ENCODE assay signal across 9 cellular contexts in the genomic region with DNA sequence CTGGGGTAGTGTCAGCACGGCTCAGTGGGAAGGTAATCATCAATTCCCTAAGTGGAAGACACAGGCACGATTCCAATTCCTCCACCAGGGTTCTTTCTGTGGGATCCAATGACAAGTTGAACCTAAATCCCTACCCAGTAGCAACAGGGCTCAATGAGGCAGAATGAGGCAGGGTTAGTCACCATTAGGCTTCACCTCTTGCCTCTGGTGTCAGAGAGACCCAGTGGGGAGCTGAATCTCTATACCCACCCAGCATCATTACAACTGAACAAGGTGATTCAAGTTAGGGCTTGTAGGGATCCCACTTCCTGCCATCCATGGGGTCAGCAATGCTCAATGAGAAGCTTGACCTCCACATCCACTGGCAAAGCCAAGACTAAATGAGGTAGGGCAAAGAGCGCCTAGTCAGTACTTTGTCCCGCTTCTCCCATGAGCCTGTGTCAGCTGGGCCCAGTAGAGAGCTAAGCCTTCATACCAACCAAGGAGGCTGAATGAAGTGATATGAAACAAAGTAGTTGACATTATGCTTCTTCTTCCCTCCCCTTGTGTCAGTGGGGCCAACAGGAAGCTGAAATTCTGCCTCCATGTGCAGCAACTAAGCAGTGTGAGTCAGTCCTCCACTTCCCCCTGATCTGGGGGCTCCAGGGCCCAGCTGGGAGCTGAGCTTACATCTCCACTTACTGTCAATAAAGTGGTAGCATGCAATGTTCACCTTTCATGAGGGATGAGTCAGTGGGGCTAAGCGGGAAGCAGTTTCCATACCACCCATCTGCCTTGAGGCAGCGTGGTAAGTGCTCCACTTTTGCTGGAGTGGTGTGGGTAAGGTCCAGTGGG. TPM values are rescaled to one million over a fixed set of nuclear protein-coding genes. Genes with fewer than 3 reads are reported as not detected.
DNase-seq lines count a peak whose midpoint lies in the region; ATAC-seq lines count a peak whose summit lies in the region.
"Had no signal": no experiment of that assay in that cellular context is flagged by ENCODE, and none has a peak within 500 bp of the region (broad histone marks: within the 10 kb centered on the region; RNA-seq: fewer than 3 reads in every experiment).

No MANE protein-coding gene starts in this region.

- CTCF ChIA-PET in activated CD4-positive, alpha-beta T cell treated with anti-CD3 and anti-CD28 coated beads, Interleukin-2, amount 10 ng/mL, durations not matched to agents 7 days and 5 days (lab: Charles Lee): interaction anchor here (0.9 kb wide), 1 partner anchor 17 kb away, joined by 4 read pairs; no protein-coding TSS in a partner anchor

- peaks cover 11% of the 10 kb centered on the region for H3K4me1 Mint-ChIP-seq in activated CD4-positive, alpha-beta T cell treated with anti-CD3 and anti-CD28 coated beads, Interleukin-2, amount 10 ng/mL, durations not matched to agents 7 days and 5 days
- H3K4me1 Mint-ChIP-seq in stimulated activated naive B cell treated with anti-CD40 and anti-IgM and Interleukin-4, amounts not matched to agents 10 μg/mL and 1 μg/mL and 100 μg/mL, for 72 hours: peaks cover 0 to 2% of the 10 kb centered on the region in 2 donors

- no peaks in the 10 kb centered on the region for H3K9me3 Mint-ChIP-seq in activated CD4-positive, alpha-beta T cell treated with anti-CD3 and anti-CD28 coated beads, Interleukin-2, amount 10 ng/mL, durations not matched to agents 7 days and 5 days
- no peaks in the 10 kb centered on the region for H3K9me3 Mint-ChIP-seq in stimulated activated naive B cell treated with anti-CD40 and anti-IgM and Interleukin-4, amounts not matched to agents 10 μg/mL and 1 μg/mL and 100 μg/mL, for 72 hours

- no peaks in the 10 kb centered on the region for H3K36me3 Mint-ChIP-seq in activated CD4-positive, alpha-beta T cell treated with anti-CD3 and anti-CD28 coated beads, Interleukin-2, amount 10 ng/mL, durations not matched to agents 7 days and 5 days (ENCODE audit: low read depth)
- H3K36me3 Mint-ChIP-seq in stimulated activated naive B cell treated with anti-CD40 and anti-IgM and Interleukin-4, amounts not matched to agents 10 μg/mL and 1 μg/mL and 100 μg/mL, for 72 hours: no peaks in the 10 kb centered on the region

- H3K27me3 Mint-ChIP-seq in activated CD4-positive, alpha-beta T cell treated with anti-CD3 and anti-CD28 coated beads, Interleukin-2, amount 10 ng/mL, durations not matched to agents 7 days and 5 days: no peaks in the 10 kb centered on the region
- peaks cover 0 to 6% of the 10 kb centered on the region in 2 donors for H3K27me3 Mint-ChIP-seq in stimulated activated naive B cell treated with anti-CD40 and anti-IgM and Interleukin-4, amounts not matched to agents 10 μg/mL and 1 μg/mL and 100 μg/mL, for 72 hours

- ATAC-seq in stimulated activated naive B cell treated with anti-CD40 and anti-IgM and Interleukin-4, amounts not matched to agents 10 μg/mL and 1 μg/mL and 100 μg/mL, for 72 hours (replicated peaks): peak; percentile 38 to 43
- ATAC-seq in GM18868 (IDR thresholded peaks at IDR 0.05; ENCODE audit: unreplicated experiment): no peak
- no peak for ATAC-seq in GM19455 (IDR thresholded peaks at IDR 0.05; ENCODE audit: unreplicated experiment)
- no peak for ATAC-seq in GM18511 (IDR thresholded peaks at IDR 0.05; ENCODE audit: unreplicated experiment)
- ATAC-seq: left cardiac atrium had no signal

- peak overlapping the region; percentile 72 for H3K27ac Mint-ChIP-seq in activated CD4-positive, alpha-beta T cell treated with anti-CD3 and anti-CD28 coated beads, Interleukin-2, amount 10 ng/mL, durations not matched to agents 7 days and 5 days
- no peak overlapping the region for H3K27ac Mint-ChIP-seq in stimulated activated naive B cell treated with anti-CD40 and anti-IgM and Interleukin-4, amounts not matched to agents 10 μg/mL and 1 μg/mL and 100 μg/mL, for 72 hours

- peak overlapping the region; percentile 65 for H3K4me3 Mint-ChIP-seq in activated CD4-positive, alpha-beta T cell treated with anti-CD3 and anti-CD28 coated beads, Interleukin-2, amount 10 ng/mL, durations not matched to agents 7 days and 5 days
- peak overlapping the region in 1 of 2 donors; percentile 48 for H3K4me3 Mint-ChIP-seq in stimulated activated naive B cell treated with anti-CD40 and anti-IgM and Interleukin-4, amounts not matched to agents 10 μg/mL and 1 μg/mL and 100 μg/mL, for 72 hours

- POLR2A ChIA-PET in activated CD4-positive, alpha-beta T cell treated with anti-CD3 and anti-CD28 coated beads, Interleukin-2, amount 10 ng/mL, durations not matched to agents 7 days and 5 days (lab: Charles Lee): no interaction called here

- DNase-seq in activated T-cell treated with anti-CD3 and anti-CD28 coated beads for 24 hours (ENCODE audit: low read depth): peak; percentile 4
- no peak for DNase-seq in activated T-cell treated with anti-CD3 and anti-CD28 coated beads, Interleukin-2, amount 50 U/mL, for 1 hour
- no peak for DNase-seq in activated CD4-positive, alpha-beta T cell treated with anti-CD3 and anti-CD28 coated beads, Interleukin-2, amount 10 ng/mL, durations not matched to agents 7 days and 5 days
- DNase-seq in fibroblast of the conjunctiva (ENCODE audit: low read depth): peak; percentile 16
- DNase-seq in stimulated activated naive B cell treated with anti-CD40 and anti-IgM and Interleukin-4, amounts not matched to agents 10 μg/mL and 1 μg/mL and 100 μg/mL, for 72 hours: no peak
- DNase-seq: left cardiac atrium had no signal

RNA-seq across cellular contexts. Expression of a gene that starts 36.4 kb away (rescaled TPM):
- total RNA-seq in activated CD4-positive, alpha-beta T cell treated with anti-CD3 and anti-CD28 coated beads, Interleukin-2, amount 10 ng/mL, durations not matched to agents 7 days and 5 days: 10 to 100 TPM; 12.8 to 14.5 TPM

RNA-seq across cellular contexts. Expression of a gene that starts 51.2 kb away (rescaled TPM):
- 1 to 10 TPM; 1.9 to 3.1 TPM for total RNA-seq in activated CD4-positive, alpha-beta T cell treated with anti-CD3 and anti-CD28 coated beads, Interleukin-2, amount 10 ng/mL, durations not matched to agents 7 days and 5 days

RNA-seq across cellular contexts. Expression of a gene that starts 51.4 kb away (rescaled TPM):
- total RNA-seq in activated CD4-positive, alpha-beta T cell treated with anti-CD3 and anti-CD28 coated beads, Interleukin-2, amount 10 ng/mL, durations not matched to agents 7 days and 5 days: not detected
- total RNA-seq: left cardiac atrium had no signal

Comparison
In these comparisons a context has a peak if more than half of its experiments do, and no peak if none do; other contexts are left out.
1. DNase-seq: peak in activated T-cell treated with anti-CD3 and anti-CD28 coated beads for 24 hours (single experiment) and fibroblast of the conjunctiva (single experiment); none in activated T-cell treated with anti-CD3 and anti-CD28 coated beads, Interleukin-2, amount 50 U/mL, for 1 hour (single experiment), activated CD4-positive, alpha-beta T cell treated with anti-CD3 and anti-CD28 coated beads, Interleukin-2, amount 10 ng/mL, durations not matched to agents 7 days and 5 days (single experiment) and stimulated activated naive B cell treated with anti-CD40 and anti-IgM and Interleukin-4, amounts not matched to agents 10 μg/mL and 1 μg/mL and 100 μg/mL, for 72 hours (single experiment).
2. ATAC-seq: peak in stimulated activated naive B cell treated with anti-CD40 and anti-IgM and Interleukin-4, amounts not matched to agents 10 μg/mL and 1 μg/mL and 100 μg/mL, for 72 hours (2 of 2); none in GM18868 (single experiment), GM19455 (single experiment) and GM18511 (single experiment).